In the genomic region with DNA sequence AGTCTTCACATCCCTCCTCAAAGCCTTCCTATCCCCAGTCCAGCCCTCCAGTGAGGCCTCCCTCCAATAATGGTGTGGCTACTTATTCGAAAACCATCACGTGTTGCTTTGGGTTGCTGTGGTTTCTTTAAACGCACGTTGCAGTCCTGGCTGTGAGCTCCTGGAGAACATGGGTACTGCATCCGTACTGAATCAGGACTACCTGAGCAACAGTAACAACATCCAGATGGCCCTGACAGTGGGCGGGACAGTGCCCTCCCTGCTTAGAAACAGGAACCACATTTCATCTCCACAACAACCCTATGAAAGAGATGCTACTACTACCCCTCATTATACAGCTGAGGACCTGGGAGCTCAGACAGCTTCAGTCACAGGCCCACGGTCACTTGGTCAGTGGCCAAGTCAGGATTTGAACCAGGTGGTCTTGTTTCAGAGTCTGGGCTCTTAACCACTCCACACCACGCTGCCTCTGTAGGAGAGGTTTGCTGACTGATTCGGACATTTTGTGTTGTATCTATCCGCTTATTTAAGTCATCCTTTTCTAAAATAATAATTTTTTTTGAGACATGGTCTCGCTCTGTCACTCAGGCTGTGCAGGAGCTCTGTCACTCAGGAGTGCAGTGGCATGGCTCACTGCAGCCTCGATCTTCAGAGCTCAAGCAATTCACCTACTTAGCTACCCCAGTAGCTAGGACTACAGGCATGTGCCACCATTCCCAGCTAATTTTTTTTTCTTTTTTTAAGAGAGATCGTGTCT, we compare ENCODE assay signal across 14 cellular contexts.
DNase-seq lines count a peak whose midpoint lies in the region; ATAC-seq and TF ChIP-seq lines count a peak whose summit lies in the region.
"Had no signal": no experiment of that assay in that cellular context is flagged by ENCODE, and none has a peak within 500 bp of the region (broad histone marks: within the 10 kb centered on the region; RNA-seq: fewer than 3 reads in every experiment).

No MANE protein-coding gene starts in this region.

- peak overlapping the region; percentile 3 for H2BK120ac ChIP-seq in trophoblast cell (ENCODE audit: insufficient read depth, low read length, poor library complexity)

- DNase-seq in NCI-H82 (lab: John Stamatoyannopoulos, UW) (peak; percentile 8), NCI-H82 treated with DMSO at 0.1 percent for 48 hours (lab: John Stamatoyannopoulos, UW; ENCODE audit: unreplicated experiment) (no peak), cerebellar cortex (ENCODE audit: low spot score) (peak; percentile 79), trophoblast cell (no peak), HCEC 1CT (no peak), activated gamma-delta T cell treated with Interleukin-2 at 50 U/mL for 16 hours (no peak)
- DNase-seq: activated naive CD4-positive, alpha-beta T cell treated with Interleukin-2 at 50 U/mL for 16 hours; aorta; DMS153; GOT3; left lung had no signal

- peak overlapping the region; percentile 30 for H3K14ac ChIP-seq in trophoblast cell (ENCODE audit: low read length)

- peak overlapping the region; percentile 45 for H4K91ac ChIP-seq in trophoblast cell (ENCODE audit: low read depth, low read length)

- no peak overlapping the region for H4K12ac ChIP-seq in trophoblast cell (ENCODE audit: low read depth, low read length)

- ATAC-seq in GM21526 (IDR thresholded peaks at IDR 0.05; ENCODE audit: low FRiP score, unreplicated experiment) = no peak
- ATAC-seq: left lung, right lobe of liver had no signal

- H2BK5ac ChIP-seq in trophoblast cell (ENCODE audit: low read depth, low read length, poor library complexity) = peak overlapping the region; percentile 18

- peak overlapping the region; percentile 8 for H3K27ac ChIP-seq in trophoblast cell (ENCODE audit: low read depth, low read length)
- H3K27ac ChIP-seq: left lung, right lobe of liver had no signal

- no peaks in the 10 kb centered on the region for H3F3A ChIP-seq in Loucy (ENCODE audit: low read depth)

- H3K18ac ChIP-seq in trophoblast cell (ENCODE audit: low read length) = no peak overlapping the region

- H3K4ac ChIP-seq in trophoblast cell (ENCODE audit: low read depth, low read length) = no peak overlapping the region

- WGBS in trophoblast cell (ENCODE audit: extremely low coverage, insufficient coverage, insufficient read length) = no CpG with 5 or more reads among the region's 13 CpGs

- no peaks in the 10 kb centered on the region for H3K27me3 ChIP-seq in Loucy (ENCODE audit: insufficient read depth, low read length, poor library complexity, severe bottlenecking)
- no peaks in the 10 kb centered on the region for H3K27me3 ChIP-seq in trophoblast cell (ENCODE audit: insufficient read depth, low read length)
- H3K27me3 ChIP-seq: left lung, right lobe of liver had no signal

- H2AFZ ChIP-seq in Loucy (ENCODE audit: low read length) (no peak overlapping the region), trophoblast cell (ENCODE audit: insufficient read depth, low read length, poor library complexity) (no peak overlapping the region)

- peaks cover 100% of the 10 kb centered on the region for H3K79me2 ChIP-seq in Loucy (ENCODE audit: insufficient read depth, low read length)
- no peaks in the 10 kb centered on the region for H3K79me2 ChIP-seq in trophoblast cell (ENCODE audit: control insufficient read depth, insufficient read depth, low read length, poor library complexity)

- H3K9ac ChIP-seq in Loucy (ENCODE audit: low read depth, low read length, poor library complexity, severe bottlenecking) (no peak overlapping the region), trophoblast cell (ENCODE audit: low read length) (peak overlapping the region; percentile 3)

- H4K8ac ChIP-seq in trophoblast cell (ENCODE audit: low read depth, low read length) = peak overlapping the region; percentile 6

- H3K9me2 ChIP-seq in Loucy (replicated peaks; ENCODE audit: low read depth, low read length) = no peaks in the 10 kb centered on the region

- H2BK12ac ChIP-seq in trophoblast cell (ENCODE audit: low read length) = peak overlapping the region; percentile 21

- H3K4me3 ChIP-seq in Loucy (ENCODE audit: low read length, poor library complexity, severe bottlenecking) (no peak overlapping the region), trophoblast cell (ENCODE audit: low read depth, low read length) (no peak overlapping the region)
- H3K4me3 ChIP-seq: left lung, right lobe of liver had no signal

- peaks cover 65% of the 10 kb centered on the region for H4K20me1 ChIP-seq in Loucy (ENCODE audit: insufficient read depth, low read length, poor library complexity, severe bottlenecking)

- H2AK5ac ChIP-seq in trophoblast cell (ENCODE audit: low read length) = no peak overlapping the region

- H3K4me1 ChIP-seq in Loucy (ENCODE audit: insufficient read depth, low read length, poor library complexity, severe bottlenecking) (peaks cover 50% of the 10 kb centered on the region), trophoblast cell (ENCODE audit: control insufficient read depth in 1 of 2, insufficient read depth in 2 of 2, low read length in 2 of 2) (peaks cover 17 to 25% of the 10 kb centered on the region in 2 experiments)
- H3K4me1 ChIP-seq: left lung, right lobe of liver had no signal

- H3K4me2 ChIP-seq in Loucy (ENCODE audit: low read depth, low read length, poor library complexity, severe bottlenecking) (peak overlapping the region; percentile 12), trophoblast cell (ENCODE audit: low read length) (no peak overlapping the region)

- H3K23ac ChIP-seq in trophoblast cell (ENCODE audit: low read length) = no peak overlapping the region

- TF ChIP-seq CTCF in Loucy (conservative IDR thresholded peaks at IDR 0.05; ENCODE audit: low read length) = no peak

- peaks cover 19% of the 10 kb centered on the region for H3K79me1 ChIP-seq in trophoblast cell (ENCODE audit: low read length)

- H3K9me3 ChIP-seq in Loucy (ENCODE audit: insufficient read depth, low read depth, low read length) (no peaks in the 10 kb centered on the region), trophoblast cell (ENCODE audit: insufficient read depth, low read depth, low read length) (peaks cover 1% of the 10 kb centered on the region)
- H3K9me3 ChIP-seq: left lung, right lobe of liver had no signal

- H3K36me3 ChIP-seq in Loucy (ENCODE audit: insufficient read depth, low read length) (peaks cover 17% of the 10 kb centered on the region; the same call in 1 of the 2 replicates), trophoblast cell (ENCODE audit: control insufficient read depth in 1 of 2, insufficient read depth in 2 of 2, low read length in 2 of 2) (no peaks in the 10 kb centered on the region)
- H3K36me3 ChIP-seq: left lung, right lobe of liver had no signal

Comparison
In these comparisons a context has a peak if more than half of its experiments do, and no peak if none do; other contexts are left out.
1. DNase-seq: peak in NCI-H82 (single experiment) and cerebellar cortex (single experiment); none in NCI-H82 treated with DMSO at 0.1 percent for 48 hours (single experiment), trophoblast cell (0 of 2), HCEC 1CT (single experiment) and activated gamma-delta T cell treated with Interleukin-2 at 50 U/mL for 16 hours (single experiment).